24 cellular contexts compared by ENCODE assay signal in genomic region chr10:120926611-120927010, GRCh38.
DNase-seq lines count a peak whose midpoint lies in the region; ATAC-seq and TF ChIP-seq lines count a peak whose summit lies in the region.
"Had no signal": no experiment of that assay in that cellular context is flagged by ENCODE, and none has a peak within 500 bp of the region (broad histone marks: within the 10 kb centered on the region; RNA-seq: fewer than 3 reads in every experiment).

No MANE protein-coding gene starts in this region.

- DNase-seq in activated CD8-positive, alpha-beta memory T cell treated with anti-CD3 and anti-CD28 coated beads for 24 hours, result peak; percentile 38
- no peak for DNase-seq in activated CD8-positive, alpha-beta memory T cell treated with anti-CD3 and anti-CD28 coated beads, Interleukin-2, amount 50 U/mL, for 48 hours
- no peak for DNase-seq in lower lobe of right lung
- no peak for DNase-seq in upper lobe of left lung
- no peak for DNase-seq in activated CD8-positive, alpha-beta T cell treated with anti-CD3 and anti-CD28 coated beads, Interleukin-2, amount 10 ng/mL, durations not matched to agents 7 days and 5 days
- no peak for DNase-seq in stimulated activated CD4-positive, alpha-beta T cell treated with anti-CD3 and anti-CD28 coated beads, Interleukin-2, amount 100 ng/mL, for 24 hours
- no peak for DNase-seq in BE2C
- DNase-seq: C1 segment of cervical spinal cord; Calu3; CD8-positive, alpha-beta memory T cell; DMS153; GM23248; MG63; NCI-H1417 treated with DMSO at 0.1 percent for 48 hours; NCI-H187; NCI-H2107; NCI-H226; NCI-H524; NCI-H774; NK-92 treated with Interleukin-12 subunit alpha and Interleukin-12 subunit beta, amount 100 ng/mL, for 24 hours had no signal

- TF ChIP-seq CTCF in HEK293 (tag by site-specific recombination; IDR thresholded peaks at IDR 0.05) (no peak), lower lobe of right lung (IDR thresholded peaks at IDR 0.05) (no peak), upper lobe of left lung (IDR thresholded peaks at IDR 0.05) (no peak), BE2C (IDR thresholded peaks at IDR 0.05; ENCODE audit: low read depth, low read length) (no peak)

- no peaks in the 10 kb centered on the region for H3K4me1 Mint-ChIP-seq in activated CD8-positive, alpha-beta T cell treated with anti-CD3 and anti-CD28 coated beads, Interleukin-2, amount 10 ng/mL, durations not matched to agents 7 days and 5 days (ENCODE audit: low read depth)
- H3K4me1 Mint-ChIP-seq: CD8-positive, alpha-beta memory T cell had no signal

- H3K36me3 Mint-ChIP-seq in activated CD8-positive, alpha-beta T cell treated with anti-CD3 and anti-CD28 coated beads, Interleukin-2, amount 10 ng/mL, durations not matched to agents 7 days and 5 days (ENCODE audit: low read depth), result no peaks in the 10 kb centered on the region

- no peak for TF ChIP-seq EP300 in upper lobe of left lung (IDR thresholded peaks at IDR 0.05)

- TF ChIP-seq POLR2A in upper lobe of left lung (IDR thresholded peaks at IDR 0.05), result no peak

- no peaks in the 10 kb centered on the region for H3K27me3 Mint-ChIP-seq in activated CD8-positive, alpha-beta T cell treated with anti-CD3 and anti-CD28 coated beads, Interleukin-2, amount 10 ng/mL, durations not matched to agents 7 days and 5 days (ENCODE audit: low read depth)

- CTCF ChIA-PET in HEK293 (lab: Yijun Ruan, JAX), result interaction anchor here (0.7 to 0.8 kb wide), 2 partner anchors 190 to 246 kb away, joined by 4 read pairs; no protein-coding TSS in a partner anchor
- CTCF ChIA-PET in activated CD8-positive, alpha-beta T cell treated with anti-CD3 and anti-CD28 coated beads, Interleukin-2, amount 10 ng/mL, durations not matched to agents 7 days and 5 days (lab: Charles Lee), result no interaction called here

- no peak overlapping the region for H3K27ac ChIP-seq in HEK293 (ENCODE audit: extremely low read depth, low read depth, low read length)
- H3K27ac ChIP-seq in lower lobe of right lung, result no peak overlapping the region
- H3K27ac ChIP-seq in upper lobe of left lung, result no peak overlapping the region
- H3K27ac ChIP-seq: 22Rv1, GM23248 had no signal

- H3K4me3 ChIP-seq in HEK293 (ENCODE audit: low read depth, low read length) (no peak overlapping the region), lower lobe of right lung (no peak overlapping the region), upper lobe of left lung (no peak overlapping the region), BE2C (ENCODE audit: low read depth, low read length) (no peak overlapping the region)
- H3K4me3 ChIP-seq: GM23248, HAP-1, K562, MG63 had no signal

- no peak overlapping the region for H3K4me3 Mint-ChIP-seq in activated CD8-positive, alpha-beta T cell treated with anti-CD3 and anti-CD28 coated beads, Interleukin-2, amount 10 ng/mL, durations not matched to agents 7 days and 5 days
- H3K4me3 Mint-ChIP-seq: CD8-positive, alpha-beta memory T cell had no signal

- POLR2A ChIA-PET in HEK293 (lab: Yijun Ruan, JAX), result no interaction called here
- POLR2A ChIA-PET in activated CD8-positive, alpha-beta T cell treated with anti-CD3 and anti-CD28 coated beads, Interleukin-2, amount 10 ng/mL, durations not matched to agents 7 days and 5 days (lab: Charles Lee), result no interaction called here

- H3K9me3 ChIP-seq in HEK293 (ENCODE audit: control insufficient read depth, insufficient read depth, low read depth, low read length) (no peaks in the 10 kb centered on the region), lower lobe of right lung (no peaks in the 10 kb centered on the region), upper lobe of left lung (no peaks in the 10 kb centered on the region), BE2C (no peaks in the 10 kb centered on the region; the same call in 1 of the 2 replicates)
- H3K9me3 ChIP-seq: HAP-1, MG63 had no signal

- intact Hi-C loops in lower lobe of right lung (cut with DNase I), result no loop called here

- H3K4me1 ChIP-seq in HEK293 (ENCODE audit: control insufficient read depth, insufficient read depth, low read length) (no peaks in the 10 kb centered on the region), lower lobe of right lung (peaks cover 3% of the 10 kb centered on the region), upper lobe of left lung (peaks cover 0 to 5% (median 0%) of the 10 kb centered on the region in 4 donors), BE2C (no peaks in the 10 kb centered on the region)
- H3K4me1 ChIP-seq: HAP-1 had no signal

- no peaks in the 10 kb centered on the region for H3K9me3 Mint-ChIP-seq in activated CD8-positive, alpha-beta T cell treated with anti-CD3 and anti-CD28 coated beads, Interleukin-2, amount 10 ng/mL, durations not matched to agents 7 days and 5 days (ENCODE audit: insufficient read depth)

- 82 to 83% methylated on average over 6 of the region's 6 CpGs for WGBS in upper lobe of left lung, 2 donors

- peak; percentile 11 to 41 for ATAC-seq in lower lobe of right lung
- ATAC-seq in upper lobe of left lung (ENCODE audit: low FRiP score in 2 of 2), result peak; percentile 25 to 28
- ATAC-seq in activated CD8-positive, alpha-beta T cell treated with anti-CD3 and anti-CD28 coated beads, Interleukin-2, amount 10 ng/mL, durations not matched to agents 7 days and 5 days, result no peak
- ATAC-seq: K562 had no signal

- no peaks in the 10 kb centered on the region for H3K27me3 ChIP-seq in lower lobe of right lung (ENCODE audit: low read depth)
- no peaks in the 10 kb centered on the region for H3K27me3 ChIP-seq in upper lobe of left lung
- no peaks in the 10 kb centered on the region for H3K27me3 ChIP-seq in BE2C
- H3K27me3 ChIP-seq: MG63 had no signal

- no peak overlapping the region for H3K27ac Mint-ChIP-seq in activated CD8-positive, alpha-beta T cell treated with anti-CD3 and anti-CD28 coated beads, Interleukin-2, amount 10 ng/mL, durations not matched to agents 7 days and 5 days

- H3K36me3 ChIP-seq in HEK293 (ENCODE audit: control insufficient read depth in 2 of 2, insufficient read depth in 1 of 2, low read length in 2 of 2) (no peaks in the 10 kb centered on the region), lower lobe of right lung (no peaks in the 10 kb centered on the region), upper lobe of left lung (no peaks in the 10 kb centered on the region), BE2C (no peaks in the 10 kb centered on the region)
- H3K36me3 ChIP-seq: HAP-1, MG63 had no signal

TF ChIP-seq in HEK293, 187 proteins besides CTCF, POLR2A, EP300 and RAD21:
- no peak for TF ChIP-seq HIC1 (tag by site-specific recombination; IDR thresholded peaks at IDR 0.05)
- peak; percentile 90 for TF ChIP-seq ZIC2 (tag by site-specific recombination; IDR thresholded peaks at IDR 0.05)
